11 cellular contexts compared by ENCODE assay signal in the genomic region with DNA sequence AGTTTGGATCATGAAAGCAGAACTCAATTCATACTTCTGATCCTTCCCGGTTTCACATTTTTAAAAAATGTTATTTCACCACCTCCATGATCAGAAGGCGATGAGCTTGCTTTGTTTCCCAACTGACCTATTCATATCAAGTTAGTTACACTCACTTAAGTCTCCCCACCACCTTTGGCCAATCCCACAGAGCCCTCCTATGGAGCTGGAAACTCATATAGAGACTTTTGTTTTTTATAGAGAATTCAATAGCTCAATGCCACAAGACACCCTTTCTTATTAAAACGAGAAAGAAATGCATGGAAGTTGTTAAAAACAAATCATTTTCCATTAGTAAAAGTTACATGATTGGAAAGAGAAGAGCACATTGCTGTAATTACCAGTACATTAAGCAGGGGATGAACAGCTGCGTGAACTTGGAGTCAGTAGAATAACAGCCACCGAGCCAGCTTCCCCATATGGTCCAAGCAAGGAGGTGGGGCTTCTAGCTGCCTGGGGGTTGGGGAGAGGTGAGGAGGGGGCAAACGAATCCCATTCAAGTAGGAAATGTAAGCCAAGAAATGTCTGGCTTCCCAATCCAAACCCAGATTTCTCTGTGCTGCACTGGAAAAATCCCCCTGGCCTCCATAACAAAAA.
DNase-seq lines count a peak whose midpoint lies in the region; TF ChIP-seq lines count a peak whose summit lies in the region.
"Had no signal": no experiment of that assay in that cellular context is flagged by ENCODE, and none has a peak within 500 bp of the region (broad histone marks: within the 10 kb centered on the region; RNA-seq: fewer than 3 reads in every experiment).

No MANE protein-coding gene starts in this region.

- no peaks in the 10 kb centered on the region for H3K4me1 ChIP-seq in colonic mucosa

- TF ChIP-seq CTCF in AG09309 (IDR thresholded peaks at IDR 0.05; ENCODE audit: control insufficient read depth, insufficient read depth, low read depth, low read length, missing control alignments) (no peak), colonic mucosa (IDR thresholded peaks at IDR 0.05) (no peak), nephron (IDR thresholded peaks at IDR 0.05; ENCODE audit: unreplicated experiment in 3 of 3) (no peak)

- H3K27me3 ChIP-seq in colonic mucosa = no peaks in the 10 kb centered on the region
- H3K27me3 ChIP-seq: BLaER1 treated with 17β-estradiol and CSF1 and Interleukin-3, amounts not matched to agents 10 nM and 100 nM had no signal

- no peaks in the 10 kb centered on the region for H3K9me3 ChIP-seq in colonic mucosa

- H3K9me3 Mint-ChIP-seq in nephron = peaks cover 3% of the 10 kb centered on the region
- H3K9me3 Mint-ChIP-seq: activated naive CD8-positive, alpha-beta T cell treated with anti-CD3 and anti-CD28 coated beads, Interleukin-2, amount 10 ng/mL, durations not matched to agents 7 days and 5 days had no signal

- H3K27me3 Mint-ChIP-seq in nephron (ENCODE audit: low read depth) = no peaks in the 10 kb centered on the region
- H3K27me3 Mint-ChIP-seq: activated naive CD8-positive, alpha-beta T cell treated with anti-CD3 and anti-CD28 coated beads, Interleukin-2, amount 10 ng/mL, durations not matched to agents 7 days and 5 days had no signal

- peak overlapping the region in 1 of 3 experiments; percentile 11 for H3K4me3 Mint-ChIP-seq in nephron
- H3K4me3 Mint-ChIP-seq: activated naive CD8-positive, alpha-beta T cell treated with anti-CD3 and anti-CD28 coated beads, Interleukin-2, amount 10 ng/mL, durations not matched to agents 7 days and 5 days had no signal

- peak overlapping the region in 2 of 3 experiments; percentile 78 to 90 for H3K27ac Mint-ChIP-seq in nephron
- H3K27ac Mint-ChIP-seq: activated naive CD8-positive, alpha-beta T cell treated with anti-CD3 and anti-CD28 coated beads, Interleukin-2, amount 10 ng/mL, durations not matched to agents 7 days and 5 days had no signal

- H3K36me3 Mint-ChIP-seq in nephron (ENCODE audit: low read depth) = no peaks in the 10 kb centered on the region
- H3K36me3 Mint-ChIP-seq: activated naive CD8-positive, alpha-beta T cell treated with anti-CD3 and anti-CD28 coated beads, Interleukin-2, amount 10 ng/mL, durations not matched to agents 7 days and 5 days had no signal

- DNase-seq in AG09309 (ENCODE audit: low read depth) = no peak
- DNase-seq in NCI-H460 (ENCODE audit: extremely low read depth, low read depth) = peak; percentile 57
- no peak for DNase-seq in colonic mucosa
- no peak for DNase-seq in HuH-7.5 (ENCODE audit: low spot score)
- no peak for DNase-seq in NCI-H187 treated with DMSO at 0.1 percent for 48 hours (lab: John Stamatoyannopoulos, UW)
- DNase-seq in CD1c-positive myeloid dendritic cell (ENCODE audit: extremely low spot score) = no peak
- no peak for DNase-seq in NCI-H1048 (lab: John Stamatoyannopoulos, UW)
- DNase-seq: activated naive CD8-positive, alpha-beta T cell treated with anti-CD3 and anti-CD28 coated beads, Interleukin-2, amount 10 ng/mL, durations not matched to agents 7 days and 5 days; H7 had no signal

- H3K36me3 ChIP-seq in colonic mucosa = no peaks in the 10 kb centered on the region
- H3K36me3 ChIP-seq: BLaER1 treated with 17β-estradiol and CSF1 and Interleukin-3, amounts not matched to agents 10 nM and 100 nM had no signal

- intact Hi-C loops in colonic mucosa (cut with DNase I) = no loop called here

- H3K9ac ChIP-seq in colonic mucosa (ENCODE audit: low read depth in 2 of 2, low read length in 2 of 2) = no peak overlapping the region
- H3K9ac ChIP-seq: BLaER1 treated with 17β-estradiol and CSF1 and Interleukin-3, amounts not matched to agents 10 nM and 100 nM had no signal

- peaks cover 51% of the 10 kb centered on the region for H3K4me1 Mint-ChIP-seq in nephron
- H3K4me1 Mint-ChIP-seq: activated naive CD8-positive, alpha-beta T cell treated with anti-CD3 and anti-CD28 coated beads, Interleukin-2, amount 10 ng/mL, durations not matched to agents 7 days and 5 days had no signal

- peak overlapping the region; percentile 11 for H3K27ac ChIP-seq in colonic mucosa
- H3K27ac ChIP-seq: BLaER1 treated with 17β-estradiol and CSF1 and Interleukin-3, amounts not matched to agents 10 nM and 100 nM had no signal

- peak overlapping the region; percentile 13; the same call in 1 of the 2 replicates for H3K4me3 ChIP-seq in AG09309 (ENCODE audit: control insufficient read depth, low read depth, low read length)
- no peak overlapping the region for H3K4me3 ChIP-seq in colonic mucosa
- H3K4me3 ChIP-seq: BLaER1 treated with 17β-estradiol and CSF1 and Interleukin-3, amounts not matched to agents 10 nM and 100 nM had no signal
